ENCODE assay signal across 8 cellular contexts in genomic region chr2:230668184-230668938, GRCh38. TPM values are rescaled to one million over a fixed set of nuclear protein-coding genes. Genes with fewer than 3 reads are reported as not detected.
A peak's percentile ranks its signal among the peaks of the same experiment; 100 is the strongest.
DNase-seq lines count a peak whose midpoint lies in the region; ATAC-seq and TF ChIP-seq lines count a peak whose summit lies in the region.

No MANE protein-coding gene starts in this region.

- no peak for TF ChIP-seq POLR2A in thyroid gland (IDR thresholded peaks at IDR 0.05)

- peaks cover 0 to 2% (median 0%) of the 10 kb centered on the region in 7 donors for H3K9me3 Mint-ChIP-seq in CD4-positive, CD25-positive, alpha-beta regulatory T cell

- CTCF ChIA-PET in RWPE1 (lab: Yijun Ruan, JAX), result interaction anchor here (0.6 kb wide), 1 partner anchor 9 kb away, joined by 3 read pairs; no protein-coding TSS in a partner anchor

- H3K27me3 Mint-ChIP-seq in CD4-positive, CD25-positive, alpha-beta regulatory T cell, result no peaks in the 10 kb centered on the region

- TF ChIP-seq CTCF in RWPE1 (conservative IDR thresholded peaks at IDR 0.05; ENCODE audit: low read depth) (no peak), thyroid gland (IDR thresholded peaks at IDR 0.05) (no peak)

- H3K27ac Mint-ChIP-seq in CD4-positive, CD25-positive, alpha-beta regulatory T cell, result peak overlapping the region; percentile 62 to 76 (median 67)

- no peak overlapping the region for H3K4me3 ChIP-seq in CD4-positive, CD25-positive, alpha-beta regulatory T cell (ENCODE audit: low read depth, low read length)
- H3K4me3 ChIP-seq in thyroid gland (replicated peaks in 1 of 3), result no peak overlapping the region

- ATAC-seq in CD4-positive, CD25-positive, alpha-beta regulatory T cell (ENCODE audit: low read depth in 2 of 2), result peak; percentile 20 to 28
- ATAC-seq in GM19035 (IDR thresholded peaks at IDR 0.05; ENCODE audit: unreplicated experiment), result peak; percentile 70
- ATAC-seq in HG03095 (IDR thresholded peaks at IDR 0.05; ENCODE audit: unreplicated experiment), result peak; percentile 61

- intact Hi-C loops in thyroid gland (cut with DNase I), result no loop called here

- peaks cover 49% of the 10 kb centered on the region for H3K4me1 ChIP-seq in CD4-positive, CD25-positive, alpha-beta regulatory T cell (ENCODE audit: control insufficient read depth, insufficient read depth, low read length, poor library complexity, severe bottlenecking)
- H3K4me1 ChIP-seq in thyroid gland, result peaks cover 8 to 28% of the 10 kb centered on the region in 2 donors

- DNase-seq in CD4-positive, CD25-positive, alpha-beta regulatory T cell, result no peak
- DNase-seq in RWPE1 (ENCODE audit: low spot score) (peak; percentile 51), fibroblast of peridontal ligament (ENCODE audit: extremely low read depth) (peak; percentile 48), thyroid gland (no peak), germinal center (ENCODE audit: low spot score) (no peak)
- peak; percentile 59 for DNase-seq in stimulated activated CD4-positive, alpha-beta T cell treated with anti-CD3 and anti-CD28 coated beads, Interleukin-4, amount 100 ng/mL, for 24 hours

- H3K4me3 Mint-ChIP-seq in CD4-positive, CD25-positive, alpha-beta regulatory T cell, result peak overlapping the region in 1 of 4 donors; percentile 71

- H3K36me3 ChIP-seq in CD4-positive, CD25-positive, alpha-beta regulatory T cell (ENCODE audit: control insufficient read depth, insufficient read depth, low read length), result no peaks in the 10 kb centered on the region
- no peaks in the 10 kb centered on the region for H3K36me3 ChIP-seq in thyroid gland

- POLR2A ChIA-PET in RWPE1 (lab: Yijun Ruan, JAX; ENCODE audit: low non-redundant PET), result no interaction called here

- no peaks in the 10 kb centered on the region for H3K27me3 ChIP-seq in CD4-positive, CD25-positive, alpha-beta regulatory T cell (ENCODE audit: control insufficient read depth, insufficient read depth, low read length)
- H3K27me3 ChIP-seq in thyroid gland, result no peaks in the 10 kb centered on the region

- H3K4me1 Mint-ChIP-seq in CD4-positive, CD25-positive, alpha-beta regulatory T cell, result peaks cover 29 to 59% (median 31%) of the 10 kb centered on the region in 4 donors

- 72 to 83% methylated on average over 12 of the region's 12 CpGs for WGBS in thyroid gland, 2 donors

- H3K36me3 Mint-ChIP-seq in CD4-positive, CD25-positive, alpha-beta regulatory T cell, result no peaks in the 10 kb centered on the region

- no peaks in the 10 kb centered on the region for H3K9me3 ChIP-seq in CD4-positive, CD25-positive, alpha-beta regulatory T cell (ENCODE audit: control insufficient read depth in 2 of 2, low read length in 2 of 2)
- no peaks in the 10 kb centered on the region for H3K9me3 ChIP-seq in thyroid gland

- H3K27ac ChIP-seq in CD4-positive, CD25-positive, alpha-beta regulatory T cell (ENCODE audit: insufficient read depth, low read length, poor library complexity, severe bottlenecking), result no peak overlapping the region
- H3K27ac ChIP-seq in RWPE1, result peak overlapping the region; percentile 57
- H3K27ac ChIP-seq in thyroid gland, result no peak overlapping the region

RNA-seq across cellular contexts. Expression of gene CAB39, which starts 44.3 kb away (rescaled TPM):
- total RNA-seq in CD4-positive, CD25-positive, alpha-beta regulatory T cell, result 114 TPM
- polyA plus RNA-seq in CD4-positive, CD25-positive, alpha-beta regulatory T cell, result 10 to 100 TPM; 64.3 to 88.4 (median 78.3) TPM
- total RNA-seq in thyroid gland, result 10 to 100 TPM; 70.8 to 97.6 (median 87.4) TPM

Comparison
In these comparisons a context has a peak if more than half of its experiments do, and no peak if none do; other contexts are left out.
1. DNase-seq: peak in RWPE1 (single experiment), fibroblast of peridontal ligament (single experiment) and stimulated activated CD4-positive, alpha-beta T cell treated with anti-CD3 and anti-CD28 coated beads, Interleukin-4, amount 100 ng/mL, for 24 hours (single experiment); none in CD4-positive, CD25-positive, alpha-beta regulatory T cell (0 of 3), thyroid gland (0 of 2) and germinal center (single experiment).
2. Peak in every context shown above with its lines, with median percentiles within 50 percentile points of each other: ATAC-seq.